ENCODE assay signal across 8 cellular contexts in genomic region chr10:16816142-16816541, GRCh38. TPM values are rescaled to one million over a fixed set of nuclear protein-coding genes. Genes with fewer than 3 reads are reported as not detected.
DNase-seq lines count a peak whose midpoint lies in the region; ATAC-seq, FAIRE-seq and TF ChIP-seq lines count a peak whose summit lies in the region.

No MANE protein-coding gene starts in this region.

- H3K4me3 ChIP-seq in kidney (ENCODE audit: low read length in 2 of 2) (peak overlapping the region; percentile 83 to 86), upper lobe of left lung (peak overlapping the region in 3 of 4 donors; percentile 67 to 70 (median 70))

- FAIRE-seq in kidney (lab: Jason Lieb, UNC): no peak

- H3K27ac Mint-ChIP-seq in activated CD8-positive, alpha-beta T cell treated with anti-CD3 and anti-CD28 coated beads, Interleukin-2, amount 10 ng/mL, durations not matched to agents 7 days and 5 days: peak overlapping the region; percentile 76

- no peaks in the 10 kb centered on the region for H3K27me3 Mint-ChIP-seq in activated T-cell treated with anti-CD3 and anti-CD28 coated beads, Interleukin-2, amount 50 U/mL, for 4 hours (ENCODE audit: low read depth)
- H3K27me3 Mint-ChIP-seq in activated CD8-positive, alpha-beta T cell treated with anti-CD3 and anti-CD28 coated beads, Interleukin-2, amount 10 ng/mL, durations not matched to agents 7 days and 5 days (ENCODE audit: low read depth): peaks cover 7% of the 10 kb centered on the region

- POLR2A ChIA-PET in activated CD8-positive, alpha-beta T cell treated with anti-CD3 and anti-CD28 coated beads, Interleukin-2, amount 10 ng/mL, durations not matched to agents 7 days and 5 days (lab: Charles Lee): interaction anchor here (2.5 kb wide), 1 partner anchor 413 kb away, joined by 31 read pairs; the partner anchor contains the start of gene VIM
- POLR2A ChIA-PET in GM10248 (lab: Yijun Ruan, JAX): interaction anchor here (0.7 kb wide), 1 partner anchor 591 kb away, joined by 4 read pairs; no protein-coding TSS in a partner anchor

- no peak for ATAC-seq in activated T-cell treated with anti-CD3 and anti-CD28 coated beads, Interleukin-2, amount 50 U/mL, for 4 hours
- ATAC-seq in activated CD8-positive, alpha-beta T cell treated with anti-CD3 and anti-CD28 coated beads, Interleukin-2, amount 10 ng/mL, durations not matched to agents 7 days and 5 days: no peak
- ATAC-seq in upper lobe of left lung (ENCODE audit: low FRiP score in 2 of 2) (no peak), esophagus mucosa (no peak)

- 53 to 75% methylated on average over 3 of the region's 3 CpGs for WGBS in upper lobe of left lung, 2 donors

- H3K36me3 Mint-ChIP-seq in activated T-cell treated with anti-CD3 and anti-CD28 coated beads, Interleukin-2, amount 50 U/mL, for 4 hours (ENCODE audit: insufficient read depth): peaks cover 14% of the 10 kb centered on the region
- peaks cover 28% of the 10 kb centered on the region for H3K36me3 Mint-ChIP-seq in activated CD8-positive, alpha-beta T cell treated with anti-CD3 and anti-CD28 coated beads, Interleukin-2, amount 10 ng/mL, durations not matched to agents 7 days and 5 days (ENCODE audit: low read depth)

- TF ChIP-seq CTCF in kidney (IDR thresholded peaks at IDR 0.05; ENCODE audit: borderline replicate concordance, extremely low read depth, insufficient read depth): no peak
- TF ChIP-seq CTCF in upper lobe of left lung (IDR thresholded peaks at IDR 0.05): no peak
- no peak for TF ChIP-seq CTCF in GM10248 (IDR thresholded peaks at IDR 0.05; ENCODE audit: control extremely low read depth, extremely low read depth, low read depth, missing control alignments)

- CTCF ChIA-PET in activated CD8-positive, alpha-beta T cell treated with anti-CD3 and anti-CD28 coated beads, Interleukin-2, amount 10 ng/mL, durations not matched to agents 7 days and 5 days (lab: Charles Lee): interaction anchor here (1.4 to 1.9 kb wide), 3 partner anchors 9 to 441 kb away, joined by 4 to 6 read pairs (median 5); no protein-coding TSS in a partner anchor
- CTCF ChIA-PET in GM10248 (lab: Yijun Ruan, JAX): interaction anchor here (1.2 kb wide), 1 partner anchor 20 kb away, joined by 3 read pairs; no protein-coding TSS in a partner anchor

- no peak for TF ChIP-seq EP300 in upper lobe of left lung (IDR thresholded peaks at IDR 0.05)

- no peaks in the 10 kb centered on the region for H3K27me3 ChIP-seq in upper lobe of left lung

- TF ChIP-seq POLR2A in upper lobe of left lung (IDR thresholded peaks at IDR 0.05): no peak

- no peak for DNase-seq in activated T-cell treated with anti-CD3 and anti-CD28 coated beads, Interleukin-2, amount 50 U/mL, for 4 hours
- DNase-seq in activated T-cell treated with anti-CD3 and anti-CD28 coated beads, Interleukin-2, amount 50 U/mL, for 1 hour: no peak
- no peak for DNase-seq in activated CD8-positive, alpha-beta T cell treated with anti-CD3 and anti-CD28 coated beads, Interleukin-2, amount 10 ng/mL, durations not matched to agents 7 days and 5 days
- no peak for DNase-seq in kidney
- DNase-seq in upper lobe of left lung: no peak
- no peak for DNase-seq in GM10248 (ENCODE audit: extremely low spot score)
- DNase-seq in stimulated activated CD4-positive, alpha-beta T cell treated with anti-CD3 and anti-CD28 coated beads, Interleukin-4, amount 100 ng/mL, for 24 hours: no peak

- intact Hi-C loops in kidney (cut with DNase I): no loop called here

- peaks cover 3 to 8% of the 10 kb centered on the region in 2 donors for H3K4me1 ChIP-seq in kidney (ENCODE audit: control insufficient read depth in 1 of 2, insufficient read depth in 1 of 2, low read depth in 1 of 2, low read length in 2 of 2)
- peaks cover 16 to 29% (median 22%) of the 10 kb centered on the region in 4 donors for H3K4me1 ChIP-seq in upper lobe of left lung

- peak overlapping the region; percentile 86 for H3K4me3 Mint-ChIP-seq in activated T-cell treated with anti-CD3 and anti-CD28 coated beads, Interleukin-2, amount 50 U/mL, for 4 hours
- H3K4me3 Mint-ChIP-seq in activated CD8-positive, alpha-beta T cell treated with anti-CD3 and anti-CD28 coated beads, Interleukin-2, amount 10 ng/mL, durations not matched to agents 7 days and 5 days: peak overlapping the region; percentile 89

- H3K9me3 ChIP-seq in kidney (ENCODE audit: control insufficient read depth in 1 of 2, low read length in 2 of 2) (no peaks in the 10 kb centered on the region), upper lobe of left lung (no peaks in the 10 kb centered on the region)

- peak overlapping the region in 1 of 2 donors; percentile 64 for H3K9ac ChIP-seq in kidney (ENCODE audit: low read length in 2 of 2)

- H3K27ac ChIP-seq in kidney (ENCODE audit: low read depth in 2 of 2, low read length in 2 of 2) (no peak overlapping the region), upper lobe of left lung (peak overlapping the region in 1 of 4 donors; percentile 82)

- peaks cover 39% of the 10 kb centered on the region for H3K4me1 Mint-ChIP-seq in activated T-cell treated with anti-CD3 and anti-CD28 coated beads, Interleukin-2, amount 50 U/mL, for 4 hours (ENCODE audit: low read depth)
- H3K4me1 Mint-ChIP-seq in activated CD8-positive, alpha-beta T cell treated with anti-CD3 and anti-CD28 coated beads, Interleukin-2, amount 10 ng/mL, durations not matched to agents 7 days and 5 days (ENCODE audit: low read depth): peaks cover 30% of the 10 kb centered on the region

- H3K36me3 ChIP-seq in kidney (ENCODE audit: control insufficient read depth in 1 of 2, insufficient read depth in 2 of 2, low read length in 2 of 2) (no peaks in the 10 kb centered on the region), upper lobe of left lung (no peaks in the 10 kb centered on the region)

- H3K9me3 Mint-ChIP-seq in activated T-cell treated with anti-CD3 and anti-CD28 coated beads, Interleukin-2, amount 50 U/mL, for 4 hours: no peaks in the 10 kb centered on the region
- H3K9me3 Mint-ChIP-seq in activated CD8-positive, alpha-beta T cell treated with anti-CD3 and anti-CD28 coated beads, Interleukin-2, amount 10 ng/mL, durations not matched to agents 7 days and 5 days (ENCODE audit: insufficient read depth): no peaks in the 10 kb centered on the region

RNA-seq across cellular contexts. Expression of gene RSU1, which starts 1.1 kb away (rescaled TPM):
- total RNA-seq in activated T-cell treated with anti-CD3 and anti-CD28 coated beads, Interleukin-2, amount 50 U/mL, for 4 hours: 10 to 100 TPM; 34.7 to 45.7 (median 44.7) TPM
- total RNA-seq in activated CD8-positive, alpha-beta T cell treated with anti-CD3 and anti-CD28 coated beads, Interleukin-2, amount 10 ng/mL, durations not matched to agents 7 days and 5 days: 10 to 100 TPM; 71.9 to 74.1 TPM
- total RNA-seq in kidney (72.4 TPM), upper lobe of left lung (10 to 100 TPM; 36.7 to 81.4 (median 48.0) TPM), esophagus mucosa (48.9 TPM)
- polyA plus RNA-seq in kidney (ENCODE audit: insufficient read depth, low read depth, low replicate concordance): 44.6 TPM
